2 cellular contexts compared by ENCODE assay signal in the genomic region with DNA sequence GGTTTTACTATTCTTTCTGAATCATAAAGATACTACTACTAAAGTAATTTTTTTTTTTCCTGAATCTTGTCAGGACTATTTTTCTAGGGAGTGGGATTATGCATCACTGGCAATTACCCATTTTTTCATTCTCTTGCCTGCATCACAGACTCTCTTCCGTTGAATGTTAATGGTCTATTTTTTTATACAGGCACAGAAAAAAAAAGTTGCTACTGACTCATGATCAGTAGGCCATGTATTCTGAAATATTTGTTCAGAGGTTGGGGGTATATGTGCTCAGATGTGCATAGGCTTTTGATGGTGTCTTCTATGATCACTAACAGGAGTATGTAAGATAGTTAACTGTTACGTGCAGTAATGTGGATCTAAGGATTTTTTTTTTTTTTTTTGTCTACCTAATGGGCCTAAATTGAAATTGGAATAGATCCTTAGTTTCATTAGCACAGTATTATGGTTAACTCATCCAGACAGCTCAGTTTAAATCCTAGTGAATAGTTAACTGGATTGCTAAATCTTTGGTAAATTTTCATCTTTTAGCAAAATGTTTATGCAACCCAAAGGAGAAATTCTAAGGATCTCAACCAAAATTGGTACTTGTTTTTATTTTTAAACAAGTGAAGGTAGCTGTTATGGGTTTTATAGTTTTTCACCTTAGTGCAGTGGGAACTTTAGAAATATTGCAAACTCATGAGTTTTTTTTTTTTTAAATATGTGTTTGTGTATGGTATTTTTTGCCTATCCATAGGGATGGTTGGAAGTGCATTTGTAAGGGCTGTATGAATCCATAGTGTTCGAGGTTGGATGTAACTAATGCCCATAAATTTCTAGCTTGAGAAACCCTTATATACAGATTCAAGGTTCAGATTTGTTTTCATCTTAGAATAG.
A peak's percentile ranks its signal among the peaks of the same experiment; 100 is the strongest.
TF ChIP-seq lines count a peak whose summit lies in the region.

No MANE protein-coding gene starts in this region.

TF ChIP-seq in K562, 482 proteins besides CTCF, POLR2A, EP300 and RAD21 (continues in another document):
- TF ChIP-seq ZNF707 (CRISPR knock-in tag; conservative IDR thresholded peaks at IDR 0.05), result no peak
- TF ChIP-seq, protein P1, sequence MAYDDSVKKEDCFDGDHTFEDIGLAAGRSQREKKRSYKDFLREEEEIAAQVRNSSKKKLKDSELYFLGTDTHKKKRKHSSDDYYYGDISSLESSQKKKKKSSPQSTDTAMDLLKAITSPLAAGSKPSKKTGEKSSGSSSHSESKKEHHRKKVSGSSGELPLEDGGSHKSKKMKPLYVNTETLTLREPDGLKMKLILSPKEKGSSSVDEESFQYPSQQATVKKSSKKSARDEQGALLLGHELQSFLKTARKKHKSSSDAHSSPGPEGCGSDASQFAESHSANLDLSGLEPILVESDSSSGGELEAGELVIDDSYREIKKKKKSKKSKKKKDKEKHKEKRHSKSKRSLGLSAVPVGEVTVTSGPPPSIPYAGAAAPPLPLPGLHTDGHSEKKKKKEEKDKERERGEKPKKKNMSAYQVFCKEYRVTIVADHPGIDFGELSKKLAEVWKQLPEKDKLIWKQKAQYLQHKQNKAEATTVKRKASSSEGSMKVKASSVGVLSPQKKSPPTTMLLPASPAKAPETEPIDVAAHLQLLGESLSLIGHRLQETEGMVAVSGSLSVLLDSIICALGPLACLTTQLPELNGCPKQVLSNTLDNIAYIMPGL (CRISPR knock-in tag; IDR thresholded peaks at IDR 0.05), result no peak
- no peak for TF ChIP-seq SRSF3 (IDR thresholded peaks at IDR 0.05; ENCODE audit: insufficient read depth, low read length)
- TF ChIP-seq NCOR1 (IDR thresholded peaks at IDR 0.05), result no peak
- TF ChIP-seq SMARCE1 (IDR thresholded peaks at IDR 0.05), result no peak
- TF ChIP-seq DNMT1 (IDR thresholded peaks at IDR 0.05), result no peak
- peak; percentile 92 for TF ChIP-seq ZNF316 (IDR thresholded peaks at IDR 0.05)
- peak; percentile 81 for TF ChIP-seq C11orf30 (IDR thresholded peaks at IDR 0.05; ENCODE audit: low read depth)
- TF ChIP-seq ZNF384 (IDR thresholded peaks at IDR 0.05; ENCODE audit: low read depth, low read length), result peak; percentile 45; the same call in 1 of the 2 replicates
- TF ChIP-seq PPARD (CRISPR knock-in tag; IDR thresholded peaks at IDR 0.05), result no peak
- TF ChIP-seq, protein P2, sequence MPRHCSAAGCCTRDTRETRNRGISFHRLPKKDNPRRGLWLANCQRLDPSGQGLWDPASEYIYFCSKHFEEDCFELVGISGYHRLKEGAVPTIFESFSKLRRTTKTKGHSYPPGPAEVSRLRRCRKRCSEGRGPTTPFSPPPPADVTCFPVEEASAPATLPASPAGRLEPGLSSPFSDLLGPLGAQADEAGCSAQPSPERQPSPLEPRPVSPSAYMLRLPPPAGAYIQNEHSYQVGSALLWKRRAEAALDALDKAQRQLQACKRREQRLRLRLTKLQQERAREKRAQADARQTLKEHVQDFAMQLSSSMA (CRISPR knock-in tag; IDR thresholded peaks at IDR 0.05), result no peak
- TF ChIP-seq, protein P3, sequence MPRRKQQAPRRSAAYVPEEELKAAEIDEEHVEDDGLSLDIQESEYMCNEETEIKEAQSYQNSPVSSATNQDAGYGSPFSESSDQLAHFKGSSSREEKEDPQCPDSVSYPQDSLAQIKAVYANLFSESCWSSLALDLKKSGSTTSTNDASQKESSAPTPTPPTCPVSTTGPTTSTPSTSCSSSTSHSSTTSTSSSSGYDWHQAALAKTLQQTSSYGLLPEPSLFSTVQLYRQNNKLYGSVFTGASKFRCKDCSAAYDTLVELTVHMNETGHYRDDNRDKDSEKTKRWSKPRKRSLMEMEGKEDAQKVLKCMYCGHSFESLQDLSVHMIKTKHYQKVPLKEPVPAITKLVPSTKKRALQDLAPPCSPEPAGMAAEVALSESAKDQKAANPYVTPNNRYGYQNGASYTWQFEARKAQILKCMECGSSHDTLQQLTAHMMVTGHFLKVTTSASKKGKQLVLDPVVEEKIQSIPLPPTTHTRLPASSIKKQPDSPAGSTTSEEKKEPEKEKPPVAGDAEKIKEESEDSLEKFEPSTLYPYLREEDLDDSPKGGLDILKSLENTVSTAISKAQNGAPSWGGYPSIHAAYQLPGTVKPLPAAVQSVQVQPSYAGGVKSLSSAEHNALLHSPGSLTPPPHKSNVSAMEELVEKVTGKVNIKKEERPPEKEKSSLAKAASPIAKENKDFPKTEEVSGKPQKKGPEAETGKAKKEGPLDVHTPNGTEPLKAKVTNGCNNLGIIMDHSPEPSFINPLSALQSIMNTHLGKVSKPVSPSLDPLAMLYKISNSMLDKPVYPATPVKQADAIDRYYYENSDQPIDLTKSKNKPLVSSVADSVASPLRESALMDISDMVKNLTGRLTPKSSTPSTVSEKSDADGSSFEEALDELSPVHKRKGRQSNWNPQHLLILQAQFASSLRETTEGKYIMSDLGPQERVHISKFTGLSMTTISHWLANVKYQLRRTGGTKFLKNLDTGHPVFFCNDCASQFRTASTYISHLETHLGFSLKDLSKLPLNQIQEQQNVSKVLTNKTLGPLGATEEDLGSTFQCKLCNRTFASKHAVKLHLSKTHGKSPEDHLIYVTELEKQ (CRISPR knock-in tag; IDR thresholded peaks at IDR 0.05), result no peak
- TF ChIP-seq MAFG (tag; conservative IDR thresholded peaks at IDR 0.05), result peak; percentile 64
- TF ChIP-seq ZNF282 (CRISPR knock-in tag; IDR thresholded peaks at IDR 0.05), result no peak

TF ChIP-seq in HepG2, 621 proteins besides CTCF, POLR2A, EP300 and RAD21:
- TF ChIP-seq MAFK (conservative IDR thresholded peaks at IDR 0.05 in 1 of 2, IDR thresholded peaks at IDR 0.05 in 1 of 2; ENCODE audit: low read length in 2 of 2) (peak; percentile 47 to 75), MIXL1 (CRISPR knock-in tag; IDR thresholded peaks at IDR 0.05) (no peak), ZFY (CRISPR knock-in tag; IDR thresholded peaks at IDR 0.05) (no peak), NCOA1 (CRISPR knock-in tag; IDR thresholded peaks at IDR 0.05) (no peak), HNRNPUL1 (IDR thresholded peaks at IDR 0.05; ENCODE audit: low read depth, low read length) (no peak), ZNF431 (CRISPR knock-in tag; IDR thresholded peaks at IDR 0.05; ENCODE audit: borderline replicate concordance, low read depth) (no peak), MAFF (IDR thresholded peaks at IDR 0.05; ENCODE audit: low read depth, low read length) (peak; percentile 48)
- TF ChIP-seq, protein P4, sequence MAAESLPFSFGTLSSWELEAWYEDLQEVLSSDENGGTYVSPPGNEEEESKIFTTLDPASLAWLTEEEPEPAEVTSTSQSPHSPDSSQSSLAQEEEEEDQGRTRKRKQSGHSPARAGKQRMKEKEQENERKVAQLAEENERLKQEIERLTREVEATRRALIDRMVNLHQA (CRISPR knock-in tag; IDR thresholded peaks at IDR 0.05), result no peak
- TF ChIP-seq, protein P5, sequence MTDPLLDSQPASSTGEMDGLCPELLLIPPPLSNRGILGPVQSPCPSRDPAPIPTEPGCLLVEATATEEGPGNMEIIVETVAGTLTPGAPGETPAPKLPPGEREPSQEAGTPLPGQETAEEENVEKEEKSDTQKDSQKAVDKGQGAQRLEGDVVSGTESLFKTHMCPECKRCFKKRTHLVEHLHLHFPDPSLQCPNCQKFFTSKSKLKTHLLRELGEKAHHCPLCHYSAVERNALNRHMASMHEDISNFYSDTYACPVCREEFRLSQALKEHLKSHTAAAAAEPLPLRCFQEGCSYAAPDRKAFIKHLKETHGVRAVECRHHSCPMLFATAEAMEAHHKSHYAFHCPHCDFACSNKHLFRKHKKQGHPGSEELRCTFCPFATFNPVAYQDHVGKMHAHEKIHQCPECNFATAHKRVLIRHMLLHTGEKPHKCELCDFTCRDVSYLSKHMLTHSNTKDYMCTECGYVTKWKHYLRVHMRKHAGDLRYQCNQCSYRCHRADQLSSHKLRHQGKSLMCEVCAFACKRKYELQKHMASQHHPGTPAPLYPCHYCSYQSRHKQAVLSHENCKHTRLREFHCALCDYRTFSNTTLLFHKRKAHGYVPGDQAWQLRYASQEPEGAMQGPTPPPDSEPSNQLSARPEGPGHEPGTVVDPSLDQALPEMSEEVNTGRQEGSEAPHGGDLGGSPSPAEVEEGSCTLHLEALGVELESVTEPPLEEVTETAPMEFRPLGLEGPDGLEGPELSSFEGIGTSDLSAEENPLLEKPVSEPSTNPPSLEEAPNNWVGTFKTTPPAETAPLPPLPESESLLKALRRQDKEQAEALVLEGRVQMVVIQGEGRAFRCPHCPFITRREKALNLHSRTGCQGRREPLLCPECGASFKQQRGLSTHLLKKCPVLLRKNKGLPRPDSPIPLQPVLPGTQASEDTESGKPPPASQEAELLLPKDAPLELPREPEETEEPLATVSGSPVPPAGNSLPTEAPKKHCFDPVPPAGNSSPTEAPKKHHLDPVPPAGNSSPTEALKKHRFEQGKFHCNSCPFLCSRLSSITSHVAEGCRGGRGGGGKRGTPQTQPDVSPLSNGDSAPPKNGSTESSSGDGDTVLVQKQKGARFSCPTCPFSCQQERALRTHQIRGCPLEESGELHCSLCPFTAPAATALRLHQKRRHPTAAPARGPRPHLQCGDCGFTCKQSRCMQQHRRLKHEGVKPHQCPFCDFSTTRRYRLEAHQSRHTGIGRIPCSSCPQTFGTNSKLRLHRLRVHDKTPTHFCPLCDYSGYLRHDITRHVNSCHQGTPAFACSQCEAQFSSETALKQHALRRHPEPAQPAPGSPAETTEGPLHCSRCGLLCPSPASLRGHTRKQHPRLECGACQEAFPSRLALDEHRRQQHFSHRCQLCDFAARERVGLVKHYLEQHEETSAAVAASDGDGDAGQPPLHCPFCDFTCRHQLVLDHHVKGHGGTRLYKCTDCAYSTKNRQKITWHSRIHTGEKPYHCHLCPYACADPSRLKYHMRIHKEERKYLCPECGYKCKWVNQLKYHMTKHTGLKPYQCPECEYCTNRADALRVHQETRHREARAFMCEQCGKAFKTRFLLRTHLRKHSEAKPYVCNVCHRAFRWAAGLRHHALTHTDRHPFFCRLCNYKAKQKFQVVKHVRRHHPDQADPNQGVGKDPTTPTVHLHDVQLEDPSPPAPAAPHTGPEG (CRISPR knock-in tag; IDR thresholded peaks at IDR 0.05), result no peak
